1 cellular context compared by ENCODE assay signal in the genomic region with DNA sequence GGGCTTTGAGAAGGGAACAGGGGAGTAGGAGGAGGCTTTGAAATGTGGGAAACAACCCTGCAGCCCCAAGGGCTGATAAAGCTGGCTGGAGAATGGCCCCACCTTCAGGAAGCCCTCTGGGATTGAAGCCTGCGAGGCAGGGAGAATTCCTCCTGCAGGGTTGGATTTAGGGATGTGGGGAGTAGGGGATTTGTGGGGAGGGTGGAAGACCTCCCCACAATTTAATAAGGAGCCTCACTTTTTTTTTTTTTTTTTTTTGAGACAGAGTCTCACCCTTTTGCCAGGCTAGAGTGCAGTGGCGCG.
TF ChIP-seq lines count a peak whose summit lies in the region.

No MANE protein-coding gene starts in this region.

TF ChIP-seq in GM23338, 12 proteins besides CTCF, POLR2A, EP300 and RAD21 (continued from another document):
- TF ChIP-seq, protein P1, sequence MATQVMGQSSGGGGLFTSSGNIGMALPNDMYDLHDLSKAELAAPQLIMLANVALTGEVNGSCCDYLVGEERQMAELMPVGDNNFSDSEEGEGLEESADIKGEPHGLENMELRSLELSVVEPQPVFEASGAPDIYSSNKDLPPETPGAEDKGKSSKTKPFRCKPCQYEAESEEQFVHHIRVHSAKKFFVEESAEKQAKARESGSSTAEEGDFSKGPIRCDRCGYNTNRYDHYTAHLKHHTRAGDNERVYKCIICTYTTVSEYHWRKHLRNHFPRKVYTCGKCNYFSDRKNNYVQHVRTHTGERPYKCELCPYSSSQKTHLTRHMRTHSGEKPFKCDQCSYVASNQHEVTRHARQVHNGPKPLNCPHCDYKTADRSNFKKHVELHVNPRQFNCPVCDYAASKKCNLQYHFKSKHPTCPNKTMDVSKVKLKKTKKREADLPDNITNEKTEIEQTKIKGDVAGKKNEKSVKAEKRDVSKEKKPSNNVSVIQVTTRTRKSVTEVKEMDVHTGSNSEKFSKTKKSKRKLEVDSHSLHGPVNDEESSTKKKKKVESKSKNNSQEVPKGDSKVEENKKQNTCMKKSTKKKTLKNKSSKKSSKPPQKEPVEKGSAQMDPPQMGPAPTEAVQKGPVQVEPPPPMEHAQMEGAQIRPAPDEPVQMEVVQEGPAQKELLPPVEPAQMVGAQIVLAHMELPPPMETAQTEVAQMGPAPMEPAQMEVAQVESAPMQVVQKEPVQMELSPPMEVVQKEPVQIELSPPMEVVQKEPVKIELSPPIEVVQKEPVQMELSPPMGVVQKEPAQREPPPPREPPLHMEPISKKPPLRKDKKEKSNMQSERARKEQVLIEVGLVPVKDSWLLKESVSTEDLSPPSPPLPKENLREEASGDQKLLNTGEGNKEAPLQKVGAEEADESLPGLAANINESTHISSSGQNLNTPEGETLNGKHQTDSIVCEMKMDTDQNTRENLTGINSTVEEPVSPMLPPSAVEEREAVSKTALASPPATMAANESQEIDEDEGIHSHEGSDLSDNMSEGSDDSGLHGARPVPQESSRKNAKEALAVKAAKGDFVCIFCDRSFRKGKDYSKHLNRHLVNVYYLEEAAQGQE (IDR thresholded peaks at IDR 0.05; ENCODE audit: unreplicated experiment) = no peak
- TF ChIP-seq JUNB (IDR thresholded peaks at IDR 0.05; ENCODE audit: unreplicated experiment) (no peak), ZNF331 (CRISPR knock-in tag; IDR thresholded peaks at IDR 0.05; ENCODE audit: low read depth) (no peak), NANOG (IDR thresholded peaks at IDR 0.05; ENCODE audit: borderline replicate concordance) (no peak), STAT1 (IDR thresholded peaks at IDR 0.05; ENCODE audit: unreplicated experiment) (no peak), CREB1 (CRISPR knock-in tag; IDR thresholded peaks at IDR 0.05; ENCODE audit: low read depth) (no peak)
- TF ChIP-seq, protein P2, sequence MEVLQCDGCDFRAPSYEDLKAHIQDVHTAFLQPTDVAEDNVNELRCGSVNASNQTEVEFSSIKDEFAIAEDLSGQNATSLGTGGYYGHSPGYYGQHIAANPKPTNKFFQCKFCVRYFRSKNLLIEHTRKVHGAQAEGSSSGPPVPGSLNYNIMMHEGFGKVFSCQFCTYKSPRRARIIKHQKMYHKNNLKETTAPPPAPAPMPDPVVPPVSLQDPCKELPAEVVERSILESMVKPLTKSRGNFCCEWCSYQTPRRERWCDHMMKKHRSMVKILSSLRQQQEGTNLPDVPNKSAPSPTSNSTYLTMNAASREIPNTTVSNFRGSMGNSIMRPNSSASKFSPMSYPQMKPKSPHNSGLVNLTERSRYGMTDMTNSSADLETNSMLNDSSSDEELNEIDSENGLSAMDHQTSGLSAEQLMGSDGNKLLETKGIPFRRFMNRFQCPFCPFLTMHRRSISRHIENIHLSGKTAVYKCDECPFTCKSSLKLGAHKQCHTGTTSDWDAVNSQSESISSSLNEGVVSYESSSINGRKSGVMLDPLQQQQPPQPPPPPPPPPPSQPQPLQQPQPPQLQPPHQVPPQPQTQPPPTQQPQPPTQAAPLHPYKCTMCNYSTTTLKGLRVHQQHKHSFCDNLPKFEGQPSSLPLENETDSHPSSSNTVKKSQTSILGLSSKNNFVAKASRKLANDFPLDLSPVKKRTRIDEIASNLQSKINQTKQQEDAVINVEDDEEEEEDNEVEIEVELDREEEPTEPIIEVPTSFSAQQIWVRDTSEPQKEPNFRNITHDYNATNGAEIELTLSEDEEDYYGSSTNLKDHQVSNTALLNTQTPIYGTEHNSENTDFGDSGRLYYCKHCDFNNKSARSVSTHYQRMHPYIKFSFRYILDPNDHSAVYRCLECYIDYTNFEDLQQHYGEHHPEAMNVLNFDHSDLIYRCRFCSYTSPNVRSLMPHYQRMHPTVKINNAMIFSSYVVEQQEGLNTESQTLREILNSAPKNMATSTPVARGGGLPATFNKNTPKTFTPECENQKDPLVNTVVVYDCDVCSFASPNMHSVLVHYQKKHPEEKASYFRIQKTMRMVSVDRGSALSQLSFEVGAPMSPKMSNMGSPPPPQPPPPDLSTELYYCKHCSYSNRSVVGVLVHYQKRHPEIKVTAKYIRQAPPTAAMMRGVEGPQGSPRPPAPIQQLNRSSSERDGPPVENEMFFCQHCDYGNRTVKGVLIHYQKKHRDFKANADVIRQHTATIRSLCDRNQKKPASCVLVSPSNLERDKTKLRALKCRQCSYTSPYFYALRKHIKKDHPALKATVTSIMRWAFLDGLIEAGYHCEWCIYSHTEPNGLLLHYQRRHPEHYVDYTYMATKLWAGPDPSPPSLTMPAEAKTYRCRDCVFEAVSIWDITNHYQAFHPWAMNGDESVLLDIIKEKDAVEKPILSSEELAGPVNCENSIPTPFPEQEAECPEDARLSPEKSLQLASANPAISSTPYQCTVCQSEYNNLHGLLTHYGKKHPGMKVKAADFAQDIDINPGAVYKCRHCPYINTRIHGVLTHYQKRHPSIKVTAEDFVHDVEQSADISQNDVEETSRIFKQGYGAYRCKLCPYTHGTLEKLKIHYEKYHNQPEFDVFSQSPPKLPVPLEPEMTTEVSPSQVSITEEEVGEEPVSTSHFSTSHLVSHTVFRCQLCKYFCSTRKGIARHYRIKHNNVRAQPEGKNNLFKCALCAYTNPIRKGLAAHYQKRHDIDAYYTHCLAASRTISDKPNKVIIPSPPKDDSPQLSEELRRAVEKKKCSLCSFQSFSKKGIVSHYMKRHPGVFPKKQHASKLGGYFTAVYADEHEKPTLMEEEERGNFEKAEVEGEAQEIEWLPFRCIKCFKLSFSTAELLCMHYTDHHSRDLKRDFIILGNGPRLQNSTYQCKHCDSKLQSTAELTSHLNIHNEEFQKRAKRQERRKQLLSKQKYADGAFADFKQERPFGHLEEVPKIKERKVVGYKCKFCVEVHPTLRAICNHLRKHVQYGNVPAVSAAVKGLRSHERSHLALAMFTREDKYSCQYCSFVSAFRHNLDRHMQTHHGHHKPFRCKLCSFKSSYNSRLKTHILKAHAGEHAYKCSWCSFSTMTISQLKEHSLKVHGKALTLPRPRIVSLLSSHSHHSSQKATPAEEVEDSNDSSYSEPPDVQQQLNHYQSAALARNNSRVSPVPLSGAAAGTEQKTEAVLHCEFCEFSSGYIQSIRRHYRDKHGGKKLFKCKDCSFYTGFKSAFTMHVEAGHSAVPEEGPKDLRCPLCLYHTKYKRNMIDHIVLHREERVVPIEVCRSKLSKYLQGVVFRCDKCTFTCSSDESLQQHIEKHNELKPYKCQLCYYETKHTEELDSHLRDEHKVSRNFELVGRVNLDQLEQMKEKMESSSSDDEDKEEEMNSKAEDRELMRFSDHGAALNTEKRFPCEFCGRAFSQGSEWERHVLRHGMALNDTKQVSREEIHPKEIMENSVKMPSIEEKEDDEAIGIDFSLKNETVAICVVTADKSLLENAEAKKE (CRISPR knock-in tag; IDR thresholded peaks at IDR 0.05) = no peak
- TF ChIP-seq, protein P3, sequence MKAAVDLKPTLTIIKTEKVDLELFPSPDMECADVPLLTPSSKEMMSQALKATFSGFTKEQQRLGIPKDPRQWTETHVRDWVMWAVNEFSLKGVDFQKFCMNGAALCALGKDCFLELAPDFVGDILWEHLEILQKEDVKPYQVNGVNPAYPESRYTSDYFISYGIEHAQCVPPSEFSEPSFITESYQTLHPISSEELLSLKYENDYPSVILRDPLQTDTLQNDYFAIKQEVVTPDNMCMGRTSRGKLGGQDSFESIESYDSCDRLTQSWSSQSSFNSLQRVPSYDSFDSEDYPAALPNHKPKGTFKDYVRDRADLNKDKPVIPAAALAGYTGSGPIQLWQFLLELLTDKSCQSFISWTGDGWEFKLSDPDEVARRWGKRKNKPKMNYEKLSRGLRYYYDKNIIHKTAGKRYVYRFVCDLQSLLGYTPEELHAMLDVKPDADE (IDR thresholded peaks at IDR 0.05) = no peak
